In genomic region chr6:161660666-161661571, GRCh38 we compare ENCODE assay signal across 19 cellular contexts.
DNase-seq lines count a peak whose midpoint lies in the region; TF ChIP-seq lines count a peak whose summit lies in the region.
"Had no signal": no experiment of that assay in that cellular context is flagged by ENCODE, and none has a peak within 500 bp of the region (broad histone marks: within the 10 kb centered on the region; RNA-seq: fewer than 3 reads in every experiment).

No MANE protein-coding gene starts in this region.

- no peak overlapping the region for H3K27ac ChIP-seq in 22Rv1
- H3K27ac ChIP-seq: BLaER1 treated with 17β-estradiol and CSF1 and Interleukin-3, amounts not matched to agents 10 nM and 100 nM; hepatocyte; parathyroid adenoma; skin epidermis; vagina had no signal

- H3K4me3 ChIP-seq in BE2C (ENCODE audit: low read depth, low read length) (no peak overlapping the region), adipocyte (ENCODE audit: low read length) (no peak overlapping the region)
- H3K4me3 ChIP-seq: BLaER1 treated with 17β-estradiol and CSF1 and Interleukin-3, amounts not matched to agents 10 nM and 100 nM; hepatocyte; mucosa of descending colon; skin epidermis; vagina had no signal

- no peaks in the 10 kb centered on the region for H3K27me3 ChIP-seq in BE2C
- no peaks in the 10 kb centered on the region for H3K27me3 ChIP-seq in adipocyte (replicated peaks; ENCODE audit: control insufficient read depth, insufficient read depth, low read length)
- H3K27me3 ChIP-seq: BLaER1 treated with 17β-estradiol and CSF1 and Interleukin-3, amounts not matched to agents 10 nM and 100 nM; hepatocyte; vagina had no signal

- H3K9me3 ChIP-seq in BE2C, result no peaks in the 10 kb centered on the region
- peaks cover 13% of the 10 kb centered on the region for H3K9me3 ChIP-seq in adipocyte (ENCODE audit: control insufficient read depth, low read length)
- H3K9me3 ChIP-seq: mucosa of descending colon, vagina had no signal

- no peaks in the 10 kb centered on the region for H3K36me3 ChIP-seq in BE2C
- no peaks in the 10 kb centered on the region for H3K36me3 ChIP-seq in adipocyte (ENCODE audit: control insufficient read depth, insufficient read depth, low read length, severe bottlenecking)
- H3K36me3 ChIP-seq: BLaER1 treated with 17β-estradiol and CSF1 and Interleukin-3, amounts not matched to agents 10 nM and 100 nM; vagina had no signal

- POLR2A ChIA-PET in HEK293T (lab: Yijun Ruan, JAX), result no interaction called here

- CTCF ChIA-PET in HEK293T (lab: Yijun Ruan, JAX), result no interaction called here

- TF ChIP-seq CTCF in 22Rv1 (IDR thresholded peaks at IDR 0.05) (peak; percentile 20; the same call in 1 of the 2 replicates), BE2C (IDR thresholded peaks at IDR 0.05; ENCODE audit: low read depth, low read length) (0 out of 2 replicates have a peak, but pooled peaks have one; percentile 11)

- H3K4me1 ChIP-seq in BE2C, result no peaks in the 10 kb centered on the region
- no peaks in the 10 kb centered on the region for H3K4me1 ChIP-seq in adipocyte (ENCODE audit: control insufficient read depth, insufficient read depth, low read length)
- H3K4me1 ChIP-seq: BLaER1 treated with 17β-estradiol and CSF1 and Interleukin-3, amounts not matched to agents 10 nM and 100 nM; parathyroid adenoma; vagina had no signal

- no peak overlapping the region for H3K9ac ChIP-seq in adipocyte (ENCODE audit: low read length)
- H3K9ac ChIP-seq: BLaER1 treated with 17β-estradiol and CSF1 and Interleukin-3, amounts not matched to agents 10 nM and 100 nM; parathyroid adenoma had no signal

- DNase-seq in BE2C, result no peak
- peak; percentile 9 for DNase-seq in LHCN-M2 (ENCODE audit: low read depth)
- DNase-seq in adipocyte (ENCODE audit: low read depth), result peak; percentile 3
- DNase-seq in HEK293T (ENCODE audit: extremely low spot score), result no peak
- no peak for DNase-seq in NCI-H2227 (lab: John Stamatoyannopoulos, UW; ENCODE audit: unreplicated experiment)
- no peak for DNase-seq in D341Med (ENCODE audit: low spot score)
- no peak for DNase-seq in NCI-H2081 treated with DMSO at 0.1 percent for 48 hours (lab: John Stamatoyannopoulos, UW)
- DNase-seq: activated effector memory CD4-positive, alpha-beta T cell treated with anti-CD3 and anti-CD28 coated beads, Interleukin-2, amount 50 U/mL, for 16 hours; DND-41; mucosa of descending colon; NCI-H2029; NCI-H526 treated with DMSO at 0.1 percent for 48 hours; stimulated activated naive B cell treated with anti-CD40 and anti-IgM and Interleukin-4, amounts not matched to agents 10 μg/mL and 1 μg/mL and 100 μg/mL, for 72 hours had no signal

TF ChIP-seq in HEK293T, 16 proteins besides CTCF, POLR2A, EP300 and RAD21:
- TF ChIP-seq FOXK2 (IDR thresholded peaks at IDR 0.05) (no peak), SP1 (IDR thresholded peaks at IDR 0.05) (no peak), FOXM1 (IDR thresholded peaks at IDR 0.05; ENCODE audit: borderline replicate concordance) (no peak), NFRKB (IDR thresholded peaks at IDR 0.05) (no peak), LEF1 (IDR thresholded peaks at IDR 0.05; ENCODE audit: borderline replicate concordance) (no peak), HDGF (IDR thresholded peaks at IDR 0.05; ENCODE audit: borderline replicate concordance) (no peak), FOXA1 (IDR thresholded peaks at IDR 0.05) (no peak), ELF4 (IDR thresholded peaks at IDR 0.05) (no peak), ZNF384 (IDR thresholded peaks at IDR 0.05) (no peak), PKNOX1 (IDR thresholded peaks at IDR 0.05) (no peak), CTBP1 (IDR thresholded peaks at IDR 0.05; ENCODE audit: borderline replicate concordance) (no peak), SUZ12 (IDR thresholded peaks at IDR 0.05) (no peak)
TF ChIP-seq in HEK293T: peak in this region for 0.

Comparison
In these comparisons a context has a peak if more than half of its experiments do, and no peak if none do; other contexts are left out.
1. DNase-seq: peak in LHCN-M2 (single experiment) and adipocyte (single experiment); none in BE2C (single experiment), HEK293T (single experiment), NCI-H2227 (single experiment), D341Med (single experiment) and NCI-H2081 treated with DMSO at 0.1 percent for 48 hours (single experiment).